ENCODE assay signal across 20 cellular contexts in genomic region chr5:89297111-89297510, GRCh38.
DNase-seq lines count a peak whose midpoint lies in the region; ATAC-seq and TF ChIP-seq lines count a peak whose summit lies in the region.
"Had no signal": no experiment of that assay in that cellular context is flagged by ENCODE, and none has a peak within 500 bp of the region (broad histone marks: within the 10 kb centered on the region; RNA-seq: fewer than 3 reads in every experiment).

No MANE protein-coding gene starts in this region.

- TF ChIP-seq POLR2A in thyroid gland (IDR thresholded peaks at IDR 0.05), result no peak

- H3K9me3 ChIP-seq in thyroid gland, result no peaks in the 10 kb centered on the region
- H3K9me3 ChIP-seq: BE2C had no signal

- intact Hi-C loops in thyroid gland (cut with DNase I), result no loop called here

- H3K27ac Mint-ChIP-seq in activated T-cell treated with anti-CD3 and anti-CD28 coated beads, Interleukin-2, amount 50 U/mL, for 24 hours, result no peak overlapping the region
- H3K27ac Mint-ChIP-seq in stimulated activated effector memory CD8-positive, alpha-beta T cell treated with anti-CD3 and anti-CD28 coated beads, Interleukin-12 subunit alpha, Interleukin-12 subunit beta, amount 100 ng/mL, for 72 hours, result no peak overlapping the region
- H3K27ac Mint-ChIP-seq: CD4-positive, CD25-positive, alpha-beta regulatory T cell; H9 had no signal

- no peaks in the 10 kb centered on the region for H3K27me3 ChIP-seq in thyroid gland
- H3K27me3 ChIP-seq: BE2C had no signal

- H3K4me1 ChIP-seq in thyroid gland, result no peaks in the 10 kb centered on the region
- H3K4me1 ChIP-seq: BE2C had no signal

- H3K36me3 ChIP-seq in thyroid gland, result no peaks in the 10 kb centered on the region
- H3K36me3 ChIP-seq: BE2C had no signal

- no peak for DNase-seq in activated T-cell treated with anti-CD3 and anti-CD28 coated beads, Interleukin-2, amount 50 U/mL, for 4 hours
- DNase-seq in activated T-cell treated with anti-CD3 and anti-CD28 coated beads, Interleukin-2, amount 50 U/mL, for 24 hours, result no peak
- no peak for DNase-seq in stimulated activated effector memory CD8-positive, alpha-beta T cell treated with anti-CD3 and anti-CD28 coated beads, Interleukin-12 subunit alpha, Interleukin-12 subunit beta, amount 100 ng/mL, for 72 hours (ENCODE audit: low spot score in 2 of 2)
- DNase-seq in thyroid gland, result no peak
- no peak for DNase-seq in stimulated activated CD4-positive, alpha-beta T cell treated with anti-CD3 and anti-CD28 coated beads, Interleukin-4, amount 100 ng/mL, for 24 hours
- DNase-seq in AG08396 (ENCODE audit: low spot score), result no peak
- DNase-seq: BE2C; CD4-positive, CD25-positive, alpha-beta regulatory T cell; COR-L47; DMS 273 treated with DMSO at 0.1 percent for 48 hours; DND-41; H9; KG1; NCI-H187 treated with DMSO at 0.1 percent for 48 hours; NCI-H2227 treated with DMSO at 0.1 percent for 48 hours; NCI-H510A treated with DMSO at 0.1 percent for 48 hours; NCI-H774 had no signal

- H3K36me3 Mint-ChIP-seq in activated T-cell treated with anti-CD3 and anti-CD28 coated beads, Interleukin-2, amount 50 U/mL, for 4 hours (ENCODE audit: insufficient read depth), result no peaks in the 10 kb centered on the region
- no peaks in the 10 kb centered on the region for H3K36me3 Mint-ChIP-seq in activated T-cell treated with anti-CD3 and anti-CD28 coated beads, Interleukin-2, amount 50 U/mL, for 24 hours (ENCODE audit: low read depth)
- no peaks in the 10 kb centered on the region for H3K36me3 Mint-ChIP-seq in stimulated activated effector memory CD8-positive, alpha-beta T cell treated with anti-CD3 and anti-CD28 coated beads, Interleukin-12 subunit alpha, Interleukin-12 subunit beta, amount 100 ng/mL, for 72 hours
- H3K36me3 Mint-ChIP-seq: CD4-positive, CD25-positive, alpha-beta regulatory T cell had no signal

- TF ChIP-seq CTCF in thyroid gland (IDR thresholded peaks at IDR 0.05), result no peak

- H3K4me1 Mint-ChIP-seq in activated T-cell treated with anti-CD3 and anti-CD28 coated beads, Interleukin-2, amount 50 U/mL, for 4 hours (ENCODE audit: low read depth), result peaks cover 1% of the 10 kb centered on the region
- peaks cover 3% of the 10 kb centered on the region for H3K4me1 Mint-ChIP-seq in activated T-cell treated with anti-CD3 and anti-CD28 coated beads, Interleukin-2, amount 50 U/mL, for 24 hours (ENCODE audit: low read depth)
- H3K4me1 Mint-ChIP-seq in stimulated activated effector memory CD8-positive, alpha-beta T cell treated with anti-CD3 and anti-CD28 coated beads, Interleukin-12 subunit alpha, Interleukin-12 subunit beta, amount 100 ng/mL, for 72 hours, result no peaks in the 10 kb centered on the region
- H3K4me1 Mint-ChIP-seq: CD4-positive, CD25-positive, alpha-beta regulatory T cell; H9 had no signal

- H3K27me3 Mint-ChIP-seq in activated T-cell treated with anti-CD3 and anti-CD28 coated beads, Interleukin-2, amount 50 U/mL, for 4 hours (ENCODE audit: low read depth), result no peaks in the 10 kb centered on the region
- no peaks in the 10 kb centered on the region for H3K27me3 Mint-ChIP-seq in activated T-cell treated with anti-CD3 and anti-CD28 coated beads, Interleukin-2, amount 50 U/mL, for 24 hours
- H3K27me3 Mint-ChIP-seq: CD4-positive, CD25-positive, alpha-beta regulatory T cell had no signal

- H3K4me3 Mint-ChIP-seq in activated T-cell treated with anti-CD3 and anti-CD28 coated beads, Interleukin-2, amount 50 U/mL, for 4 hours, result no peak overlapping the region
- H3K4me3 Mint-ChIP-seq in activated T-cell treated with anti-CD3 and anti-CD28 coated beads, Interleukin-2, amount 50 U/mL, for 24 hours, result no peak overlapping the region
- no peak overlapping the region for H3K4me3 Mint-ChIP-seq in stimulated activated effector memory CD8-positive, alpha-beta T cell treated with anti-CD3 and anti-CD28 coated beads, Interleukin-12 subunit alpha, Interleukin-12 subunit beta, amount 100 ng/mL, for 72 hours
- H3K4me3 Mint-ChIP-seq: CD4-positive, CD25-positive, alpha-beta regulatory T cell; H9 had no signal

- no peaks in the 10 kb centered on the region for H3K9me3 Mint-ChIP-seq in activated T-cell treated with anti-CD3 and anti-CD28 coated beads, Interleukin-2, amount 50 U/mL, for 4 hours
- no peaks in the 10 kb centered on the region for H3K9me3 Mint-ChIP-seq in activated T-cell treated with anti-CD3 and anti-CD28 coated beads, Interleukin-2, amount 50 U/mL, for 24 hours
- H3K9me3 Mint-ChIP-seq in stimulated activated effector memory CD8-positive, alpha-beta T cell treated with anti-CD3 and anti-CD28 coated beads, Interleukin-12 subunit alpha, Interleukin-12 subunit beta, amount 100 ng/mL, for 72 hours, result peaks cover 7% of the 10 kb centered on the region
- H3K9me3 Mint-ChIP-seq: H9 had no signal

- H3K27ac ChIP-seq in thyroid gland, result no peak overlapping the region

- peak; percentile 40 to 59 for ATAC-seq in activated T-cell treated with anti-CD3 and anti-CD28 coated beads, Interleukin-2, amount 50 U/mL, for 4 hours
- ATAC-seq in GM18868 (IDR thresholded peaks at IDR 0.05; ENCODE audit: unreplicated experiment) (peak; percentile 45), HG03039 (IDR thresholded peaks at IDR 0.05; ENCODE audit: unreplicated experiment) (peak; percentile 40)
- ATAC-seq in stimulated activated effector memory CD8-positive, alpha-beta T cell treated with anti-CD3 and anti-CD28 coated beads, Interleukin-12 subunit alpha, Interleukin-12 subunit beta, amount 100 ng/mL, for 72 hours, result peak; percentile 44
- ATAC-seq: Right ventricle myocardium inferior had no signal

- no peak overlapping the region for H3K4me3 ChIP-seq in thyroid gland (replicated peaks in 1 of 3)

- WGBS in thyroid gland, 2 donors, result 80 to 100% methylated on average over 1 of the region's 1 CpG
